Comparison of ENCODE assay signal across 30 cellular contexts in genomic region chr9:77667151-77667550, GRCh38. TPM values are rescaled to one million over a fixed set of nuclear protein-coding genes. Genes with fewer than 3 reads are reported as not detected.
"Had no signal": no experiment of that assay in that cellular context is flagged by ENCODE, and none has a peak within 500 bp of the region (broad histone marks: within the 10 kb centered on the region; RNA-seq: fewer than 3 reads in every experiment).

No MANE protein-coding gene starts in this region.

- FAIRE-seq: endothelial cell of umbilical vein, kidney, TTC549 had no signal

- H3K9me3 ChIP-seq: ascending aorta, gastroesophageal sphincter, mucosa of descending colon, stomach, thyroid gland, upper lobe of right lung had no signal

- H3K27me3 ChIP-seq: ascending aorta, cardiac muscle cell, gastroesophageal sphincter, stomach, thyroid gland, upper lobe of right lung had no signal

- H3K4me2 ChIP-seq: smooth muscle cell had no signal

- H3K36me3 ChIP-seq: ascending aorta, cardiac muscle cell, gastroesophageal sphincter, stomach, thyroid gland, upper lobe of right lung had no signal

- ATAC-seq: effector memory CD8-positive, alpha-beta T cell; gastroesophageal sphincter; mucosa of descending colon; natural killer cell treated with Interleukin-12 subunit alpha and Interleukin-12 subunit beta and Interleukin-15 and Interleukin-18, amount 100 ng/mL, for 72 hours; stimulated activated naive B cell treated with anti-CD40 and anti-IgM and Interleukin-4, amounts not matched to agents 10 μg/mL and 1 μg/mL and 100 μg/mL, for 72 hours; upper lobe of right lung had no signal

- DNase-seq: activated CD4-positive, alpha-beta memory T cell treated with anti-CD3 and anti-CD28 coated beads, Interleukin-2, amount 10 ng/mL, durations not matched to agents 7 days and 5 days; activated CD4-positive, alpha-beta T cell treated with anti-CD3 and anti-CD28 coated beads, Interleukin-2, amount 10 ng/mL, durations not matched to agents 24 days and 14 days; activated CD4-positive, CD25-positive, alpha-beta regulatory T cell treated with anti-CD3 and anti-CD28 coated beads, Interleukin-2, amount 50 U/mL, for 72 hours; activated CD8-positive, alpha-beta memory T cell treated with anti-CD3 and anti-CD28 coated beads, Interleukin-2, amount 50 U/mL, for 48 hours; activated gamma-delta T cell; activated naive CD4-positive, alpha-beta T cell treated with anti-CD3 and anti-CD28 coated beads, Interleukin-2, amount 10 ng/mL, durations not matched to agents 7 days and 5 days; activated naive CD8-positive, alpha-beta T cell treated with anti-CD3 and anti-CD28 coated beads, Interleukin-2, amount 10 ng/mL, durations not matched to agents 7 days and 5 days; activated T-cell treated with anti-CD3 and anti-CD28 coated beads, Interleukin-2, amount 50 U/mL, for 24 hours; cortex of kidney; effector memory CD8-positive, alpha-beta T cell; head of caudate nucleus; hypothalamus; immature natural killer cell; kidney; mucosa of descending colon; retina; stimulated activated CD4-positive, alpha-beta T cell treated with anti-CD3 and anti-CD28 coated beads, Interleukin-1b, Interleukin-23, amount 100 ng/mL, for 48 hours; stimulated activated naive B cell treated with anti-CD40 and anti-IgM and Interleukin-4, amounts not matched to agents 10 μg/mL and 1 μg/mL and 100 μg/mL, for 72 hours; stomach; T-helper 9 cell; thyroid gland; upper lobe of right lung had no signal

- H3K4me3 ChIP-seq: ascending aorta, cardiac muscle cell, gastroesophageal sphincter, lung, mucosa of descending colon, smooth muscle cell, stomach, thyroid gland, upper lobe of right lung had no signal

- H3K27ac ChIP-seq: ascending aorta, cardiac muscle cell, gastroesophageal sphincter, stomach, thyroid gland, upper lobe of right lung had no signal

RNA-seq across cellular contexts. Expression of gene GNA14, which starts 19.0 kb away (rescaled TPM):
- total RNA-seq: activated CD4-positive, alpha-beta memory T cell treated with anti-CD3 and anti-CD28 coated beads, Interleukin-2, amount 10 ng/mL, durations not matched to agents 7 days and 5 days; activated CD4-positive, alpha-beta T cell treated with anti-CD3 and anti-CD28 coated beads, Interleukin-2, amount 10 ng/mL, durations not matched to agents 24 days and 14 days; activated naive CD8-positive, alpha-beta T cell treated with anti-CD3 and anti-CD28 coated beads, Interleukin-2, amount 10 ng/mL, durations not matched to agents 7 days and 5 days had no signal
- polyA plus RNA-seq: immature natural killer cell had no signal
